In genomic region chr6:170306324-170307079, GRCh38 we compare ENCODE assay signal across 1 cellular context.
A peak's percentile ranks its signal among the peaks of the same experiment; 100 is the strongest.
TF ChIP-seq lines count a peak whose summit lies in the region.

Gene FAM120B (plus strand): TSS chr6:170306758. CDS start chr6:170317391, 10,633 bp downstream.

TF ChIP-seq in K562, 482 proteins besides CTCF, POLR2A, EP300 and RAD21 (continued from another document and continues in another):
- TF ChIP-seq RBM22 (IDR thresholded peaks at IDR 0.05; ENCODE audit: low read depth, low read length, poor library complexity, severe bottlenecking), result peak; percentile 94
- TF ChIP-seq HNRNPH1 (optimal IDR thresholded peaks at IDR 0.05; ENCODE audit: low read depth, low read length), result no peak
- peak; percentile 77 for TF ChIP-seq THAP7 (CRISPR knock-in tag; IDR thresholded peaks at IDR 0.05)
- TF ChIP-seq RBBP5 (IDR thresholded peaks at IDR 0.05; ENCODE audit: borderline replicate concordance, insufficient read depth, low read length, poor library complexity, severe bottlenecking), result peak; percentile 97
- TF ChIP-seq ZNF445 (CRISPR knock-in tag; IDR thresholded peaks at IDR 0.05; ENCODE audit: low read depth), result no peak
- TF ChIP-seq ETV1 (tag; conservative IDR thresholded peaks at IDR 0.05; ENCODE audit: low read depth), result peak; percentile 79
- peak in 1 of 2 experiments; percentile 93; a peak in 2 of 4 replicates for TF ChIP-seq KDM4B (IDR thresholded peaks at IDR 0.05; ENCODE audit: borderline replicate concordance in 2 of 2, low read depth in 1 of 2)
- TF ChIP-seq RBFOX2 (IDR thresholded peaks at IDR 0.05; ENCODE audit: low read depth, low read length), result peak; percentile 99
- TF ChIP-seq CBFA2T2 (conservative IDR thresholded peaks at IDR 0.05), result no peak
- TF ChIP-seq GTF2E2 (tag; IDR thresholded peaks at IDR 0.05), result 0 out of 2 replicates have a peak, but pooled peaks have one; percentile 59
- no peak for TF ChIP-seq SRSF3 (IDR thresholded peaks at IDR 0.05; ENCODE audit: insufficient read depth, low read length)
- no peak; the same call in 1 of the 2 replicates for TF ChIP-seq MTA3 (IDR thresholded peaks at IDR 0.05; ENCODE audit: borderline replicate concordance)
- 0 out of 2 replicates have a peak, but pooled peaks have one; percentile 21 for TF ChIP-seq THRB (CRISPR knock-in tag; conservative IDR thresholded peaks at IDR 0.05)
- TF ChIP-seq RHOXF2B (CRISPR knock-in tag; conservative IDR thresholded peaks at IDR 0.05), result 0 out of 2 replicates have a peak, but pooled peaks have one; percentile 29
- TF ChIP-seq ZNF280A (IDR thresholded peaks at IDR 0.05; ENCODE audit: low read depth, partially characterized antibody), result no peak
- peak; percentile 39; the same call in 1 of the 2 replicates for TF ChIP-seq ZNF24 (IDR thresholded peaks at IDR 0.05)
- peak; percentile 81 for TF ChIP-seq FIP1L1 (IDR thresholded peaks at IDR 0.05; ENCODE audit: low read depth, low read length, poor library complexity, severe bottlenecking)
- peak in 1 of 2 experiments; percentile 52; a peak in 1 of 4 replicates for TF ChIP-seq SRF (CRISPR knock-in tag; IDR thresholded peaks at IDR 0.05)
- peak; percentile 66 for TF ChIP-seq RB1 (IDR thresholded peaks at IDR 0.05; ENCODE audit: low read depth)
- peak; percentile 100 for TF ChIP-seq ZFX (CRISPR knock-in tag; IDR thresholded peaks at IDR 0.05)
- no peak for TF ChIP-seq BDP1 (IDR thresholded peaks at IDR 0.05; ENCODE audit: insufficient read depth, insufficient read length)
- TF ChIP-seq GMEB1 (CRISPR knock-in tag; IDR thresholded peaks at IDR 0.05), result peak; percentile 82
- no peak for TF ChIP-seq RFX7 (CRISPR knock-in tag; IDR thresholded peaks at IDR 0.05)
- TF ChIP-seq MLX (CRISPR knock-in tag; conservative IDR thresholded peaks at IDR 0.05), result peak in 1 of 2 experiments; percentile 69; a peak in 1 of 4 replicates
- peak; percentile 72; the same call in 1 of the 2 replicates for TF ChIP-seq MBD2 (IDR thresholded peaks at IDR 0.05; ENCODE audit: borderline replicate concordance, low read depth)
- peak; percentile 72 for TF ChIP-seq REST (CRISPR knock-in tag; IDR thresholded peaks at IDR 0.05; ENCODE audit: low read depth)
- peak; percentile 67 for TF ChIP-seq MAX (CRISPR knock-in tag; IDR thresholded peaks at IDR 0.05)
- TF ChIP-seq XRCC4 (IDR thresholded peaks at IDR 0.05; ENCODE audit: extremely low read depth, insufficient read depth, insufficient read length), result no peak
- TF ChIP-seq SMAD4 (CRISPR knock-in tag; conservative IDR thresholded peaks at IDR 0.05), result peak; percentile 39; the same call in 1 of the 2 replicates
- peak; percentile 50 for TF ChIP-seq RBM25 (IDR thresholded peaks at IDR 0.05; ENCODE audit: low read depth, low read length, severe bottlenecking)
- TF ChIP-seq TFAP4 (CRISPR knock-in tag; IDR thresholded peaks at IDR 0.05; ENCODE audit: borderline replicate concordance), result peak; percentile 80; the same call in 1 of the 2 replicates
- TF ChIP-seq AFF4 (CRISPR knock-in tag; IDR thresholded peaks at IDR 0.05), result peak; percentile 83
- TF ChIP-seq ZBTB11 (CRISPR knock-in tag; IDR thresholded peaks at IDR 0.05), result peak in 2 of 3 experiments; percentile 41 to 90; a peak in 4 of 6 replicates
- peak; percentile 78; the same call in 1 of the 2 replicates for TF ChIP-seq FOXP1 (CRISPR knock-in tag; IDR thresholded peaks at IDR 0.05)
- TF ChIP-seq ETV6 (IDR thresholded peaks at IDR 0.05; ENCODE audit: borderline replicate concordance in 1 of 2, low read depth in 2 of 2, low read length in 1 of 2), result peak; percentile 62 to 92; a peak in 3 of 4 replicates
- TF ChIP-seq ETV6 (CRISPR knock-in tag; IDR thresholded peaks at IDR 0.05; ENCODE audit: borderline replicate concordance), result peak; percentile 80; the same call in 1 of the 2 replicates
- TF ChIP-seq HMGN3 (IDR thresholded peaks at IDR 0.05; ENCODE audit: borderline replicate concordance, extremely low read depth, insufficient read length, low read depth, low read length), result peak; percentile 65
- peak; percentile 79 for TF ChIP-seq ATF7 (IDR thresholded peaks at IDR 0.05)
- peak; percentile 35; the same call in 1 of the 2 replicates for TF ChIP-seq SOX6 (IDR thresholded peaks at IDR 0.05)
- TF ChIP-seq MYC (IDR thresholded peaks at IDR 0.05; ENCODE audit: low read depth, low read length), result peak; percentile 69; the same call in 1 of the 2 replicates
- TF ChIP-seq MYC (CRISPR knock-in tag; IDR thresholded peaks at IDR 0.05; ENCODE audit: borderline replicate concordance, low read depth), result no peak
- TF ChIP-seq GABPB1 (CRISPR knock-in tag; IDR thresholded peaks at IDR 0.05), result peak; percentile 94
- TF ChIP-seq SMARCA4 (IDR thresholded peaks at IDR 0.05), result no peak
- peak; percentile 82 for TF ChIP-seq BHLHE40 (IDR thresholded peaks at IDR 0.05; ENCODE audit: low read length)
- TF ChIP-seq POLR2G (IDR thresholded peaks at IDR 0.05; ENCODE audit: low read depth, low read length), result peak; percentile 99
